In the genomic region with DNA sequence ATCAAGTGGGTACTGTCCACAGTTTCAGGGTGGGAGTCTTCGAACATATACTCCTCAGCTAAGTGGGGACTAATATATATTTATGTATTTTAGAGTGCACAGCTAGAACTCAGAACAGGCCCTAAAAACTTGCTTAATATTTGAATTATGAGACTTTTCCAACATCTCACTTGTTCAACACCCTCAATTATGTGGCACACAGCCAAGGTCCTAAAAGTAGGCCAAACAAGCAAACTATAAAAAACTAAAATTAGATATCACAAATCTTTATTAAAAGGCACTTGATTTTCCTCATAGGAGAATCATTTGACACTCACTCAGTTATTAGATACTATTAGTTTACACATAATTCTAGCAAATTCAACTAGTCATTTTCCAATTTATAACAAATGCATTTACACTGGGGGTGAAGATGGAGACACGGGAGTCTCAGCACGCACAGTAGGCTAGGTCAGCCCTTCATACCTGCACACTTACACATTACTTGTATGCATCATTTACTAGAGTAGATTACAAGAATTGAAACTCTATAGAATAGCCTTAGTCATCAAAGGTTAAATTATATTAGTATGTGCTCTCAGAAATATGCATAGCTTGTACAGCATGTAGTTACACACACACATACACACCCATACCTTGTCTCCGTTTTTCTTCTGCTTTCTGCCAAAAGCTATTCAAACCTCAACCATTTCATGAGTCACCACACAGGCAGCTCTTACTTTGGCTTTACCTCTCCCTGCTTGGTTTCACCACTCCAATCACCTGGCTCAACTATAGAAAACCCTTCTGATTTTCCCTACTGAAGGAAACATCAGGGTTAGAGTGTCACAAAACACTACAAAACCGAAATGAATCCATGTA, we compare ENCODE assay signal across 1 cellular context.
A peak's percentile ranks its signal among the peaks of the same experiment; 100 is the strongest.
TF ChIP-seq lines count a peak whose summit lies in the region.

No MANE protein-coding gene starts in this region.

TF ChIP-seq in SK-N-SH, 30 proteins besides CTCF, POLR2A, EP300 and RAD21 (continued from another document):
- TF ChIP-seq CHD2 (IDR thresholded peaks at IDR 0.05; ENCODE audit: low read length, partially characterized antibody) (no peak), FOSL2 (IDR thresholded peaks at IDR 0.05; ENCODE audit: borderline replicate concordance, low read depth) (peak; percentile 42; the same call in 1 of the 2 replicates), YY1 (IDR thresholded peaks at IDR 0.05; ENCODE audit: low read depth) (no peak), GATA2 (CRISPR knock-in tag; IDR thresholded peaks at IDR 0.05) (no peak), JUND (IDR thresholded peaks at IDR 0.05) (peak; percentile 53), SIN3A (IDR thresholded peaks at IDR 0.05; ENCODE audit: borderline replicate concordance, low read depth, low read length) (no peak), TCF12 (IDR thresholded peaks at IDR 0.05) (peak; percentile 15; the same call in 1 of the 2 replicates), POLR2AphosphoS5 (IDR thresholded peaks at IDR 0.05; ENCODE audit: low read depth, low read length) (no peak)
- TF ChIP-seq, protein P1, sequence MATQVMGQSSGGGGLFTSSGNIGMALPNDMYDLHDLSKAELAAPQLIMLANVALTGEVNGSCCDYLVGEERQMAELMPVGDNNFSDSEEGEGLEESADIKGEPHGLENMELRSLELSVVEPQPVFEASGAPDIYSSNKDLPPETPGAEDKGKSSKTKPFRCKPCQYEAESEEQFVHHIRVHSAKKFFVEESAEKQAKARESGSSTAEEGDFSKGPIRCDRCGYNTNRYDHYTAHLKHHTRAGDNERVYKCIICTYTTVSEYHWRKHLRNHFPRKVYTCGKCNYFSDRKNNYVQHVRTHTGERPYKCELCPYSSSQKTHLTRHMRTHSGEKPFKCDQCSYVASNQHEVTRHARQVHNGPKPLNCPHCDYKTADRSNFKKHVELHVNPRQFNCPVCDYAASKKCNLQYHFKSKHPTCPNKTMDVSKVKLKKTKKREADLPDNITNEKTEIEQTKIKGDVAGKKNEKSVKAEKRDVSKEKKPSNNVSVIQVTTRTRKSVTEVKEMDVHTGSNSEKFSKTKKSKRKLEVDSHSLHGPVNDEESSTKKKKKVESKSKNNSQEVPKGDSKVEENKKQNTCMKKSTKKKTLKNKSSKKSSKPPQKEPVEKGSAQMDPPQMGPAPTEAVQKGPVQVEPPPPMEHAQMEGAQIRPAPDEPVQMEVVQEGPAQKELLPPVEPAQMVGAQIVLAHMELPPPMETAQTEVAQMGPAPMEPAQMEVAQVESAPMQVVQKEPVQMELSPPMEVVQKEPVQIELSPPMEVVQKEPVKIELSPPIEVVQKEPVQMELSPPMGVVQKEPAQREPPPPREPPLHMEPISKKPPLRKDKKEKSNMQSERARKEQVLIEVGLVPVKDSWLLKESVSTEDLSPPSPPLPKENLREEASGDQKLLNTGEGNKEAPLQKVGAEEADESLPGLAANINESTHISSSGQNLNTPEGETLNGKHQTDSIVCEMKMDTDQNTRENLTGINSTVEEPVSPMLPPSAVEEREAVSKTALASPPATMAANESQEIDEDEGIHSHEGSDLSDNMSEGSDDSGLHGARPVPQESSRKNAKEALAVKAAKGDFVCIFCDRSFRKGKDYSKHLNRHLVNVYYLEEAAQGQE (IDR thresholded peaks at IDR 0.05; ENCODE audit: low read depth, low read length), result no peak
- TF ChIP-seq, protein P2, sequence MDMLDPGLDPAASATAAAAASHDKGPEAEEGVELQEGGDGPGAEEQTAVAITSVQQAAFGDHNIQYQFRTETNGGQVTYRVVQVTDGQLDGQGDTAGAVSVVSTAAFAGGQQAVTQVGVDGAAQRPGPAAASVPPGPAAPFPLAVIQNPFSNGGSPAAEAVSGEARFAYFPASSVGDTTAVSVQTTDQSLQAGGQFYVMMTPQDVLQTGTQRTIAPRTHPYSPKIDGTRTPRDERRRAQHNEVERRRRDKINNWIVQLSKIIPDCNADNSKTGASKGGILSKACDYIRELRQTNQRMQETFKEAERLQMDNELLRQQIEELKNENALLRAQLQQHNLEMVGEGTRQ (IDR thresholded peaks at IDR 0.05; ENCODE audit: borderline replicate concordance, low read depth, low read length), result no peak
- TF ChIP-seq, protein P3, sequence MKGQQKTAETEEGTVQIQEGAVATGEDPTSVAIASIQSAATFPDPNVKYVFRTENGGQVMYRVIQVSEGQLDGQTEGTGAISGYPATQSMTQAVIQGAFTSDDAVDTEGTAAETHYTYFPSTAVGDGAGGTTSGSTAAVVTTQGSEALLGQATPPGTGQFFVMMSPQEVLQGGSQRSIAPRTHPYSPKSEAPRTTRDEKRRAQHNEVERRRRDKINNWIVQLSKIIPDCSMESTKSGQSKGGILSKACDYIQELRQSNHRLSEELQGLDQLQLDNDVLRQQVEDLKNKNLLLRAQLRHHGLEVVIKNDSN (IDR thresholded peaks at IDR 0.05; ENCODE audit: borderline replicate concordance, low read depth), result no peak
